Comparison of ENCODE assay signal across 21 cellular contexts in the genomic region with DNA sequence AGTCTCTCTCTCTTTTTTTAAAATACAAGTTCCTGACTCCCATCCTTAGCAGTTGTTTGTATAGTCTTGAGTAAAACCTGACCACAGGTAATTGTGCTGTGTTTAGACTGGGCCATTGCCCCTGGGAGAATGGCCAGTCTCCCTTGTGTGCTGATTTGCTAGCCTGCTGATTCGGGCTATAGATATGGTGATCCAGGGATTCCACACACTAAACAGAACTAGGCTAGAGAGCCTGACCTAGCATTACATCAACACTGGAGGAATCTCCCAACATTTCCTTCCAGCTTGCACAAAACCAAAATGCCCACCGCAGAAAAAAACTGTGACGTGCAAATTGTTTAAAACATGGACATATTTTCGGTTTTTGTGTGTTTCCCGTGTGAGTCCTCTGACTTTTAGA. TPM values are rescaled to one million over a fixed set of nuclear protein-coding genes. Genes with fewer than 3 reads are reported as not detected.
DNase-seq lines count a peak whose midpoint lies in the region; ATAC-seq and TF ChIP-seq lines count a peak whose summit lies in the region.
"Had no signal": no experiment of that assay in that cellular context is flagged by ENCODE, and none has a peak within 500 bp of the region (broad histone marks: within the 10 kb centered on the region; RNA-seq: fewer than 3 reads in every experiment).

No MANE protein-coding gene starts in this region.

- H3K27ac Mint-ChIP-seq in activated T-helper 17 cell treated with anti-CD3 and anti-CD28 coated beads, Interleukin-2, amount 50 U/mL, for 72 hours, result no peak overlapping the region
- H3K27ac Mint-ChIP-seq: activated naive CD8-positive, alpha-beta T cell treated with anti-CD3 and anti-CD28 coated beads for 36 hours; type B pancreatic cell had no signal

- no peaks in the 10 kb centered on the region for H3K27me3 Mint-ChIP-seq in activated T-helper 17 cell treated with anti-CD3 and anti-CD28 coated beads, Interleukin-2, amount 50 U/mL, for 72 hours
- H3K27me3 Mint-ChIP-seq: activated CD4-positive, alpha-beta T cell treated with anti-CD3 and anti-CD28 coated beads for 36 hours; activated naive CD8-positive, alpha-beta T cell treated with anti-CD3 and anti-CD28 coated beads for 36 hours; type B pancreatic cell had no signal

- TF ChIP-seq EP300 in sigmoid colon (IDR thresholded peaks at IDR 0.05), result no peak

- H3K4me3 ChIP-seq in HEK293 (ENCODE audit: low read depth, low read length), result no peak overlapping the region
- no peak overlapping the region for H3K4me3 ChIP-seq in fibroblast of the aortic adventitia (ENCODE audit: low read depth, low read length)
- H3K4me3 ChIP-seq in osteoblast (ENCODE audit: insufficient read depth, low read length), result no peak overlapping the region
- H3K4me3 ChIP-seq in sigmoid colon, result no peak overlapping the region
- no peak overlapping the region for H3K4me3 ChIP-seq in upper lobe of right lung
- H3K4me3 ChIP-seq: breast epithelium, HAP-1, prostate gland had no signal

- peaks cover 54% of the 10 kb centered on the region for H3K79me2 ChIP-seq in osteoblast (ENCODE audit: insufficient read depth, low read length)

- H3K4me2 ChIP-seq in osteoblast (ENCODE audit: insufficient read depth, low read length), result peak overlapping the region; percentile 7

- 0 out of 2 replicates have a peak overlapping the region, but pooled peaks have one; percentile 9 for H3K27ac ChIP-seq in HEK293 (ENCODE audit: extremely low read depth, low read depth, low read length)
- no peak overlapping the region for H3K27ac ChIP-seq in osteoblast (ENCODE audit: low read depth, low read length)
- H3K27ac ChIP-seq in sigmoid colon, result no peak overlapping the region
- no peak overlapping the region for H3K27ac ChIP-seq in upper lobe of right lung
- H3K27ac ChIP-seq: breast epithelium, prostate gland had no signal

- TF ChIP-seq POLR2A in sigmoid colon (IDR thresholded peaks at IDR 0.05), result no peak

- H2AFZ ChIP-seq in osteoblast (ENCODE audit: low read length), result no peak overlapping the region

- peaks cover 97% of the 10 kb centered on the region for H3K36me3 Mint-ChIP-seq in activated T-helper 17 cell treated with anti-CD3 and anti-CD28 coated beads, Interleukin-2, amount 50 U/mL, for 72 hours (ENCODE audit: low read depth)

- H3K4me1 Mint-ChIP-seq in activated T-helper 17 cell treated with anti-CD3 and anti-CD28 coated beads, Interleukin-2, amount 50 U/mL, for 72 hours, result peaks cover 24% of the 10 kb centered on the region

- peaks cover 4% of the 10 kb centered on the region for H3K9me3 Mint-ChIP-seq in activated T-helper 17 cell treated with anti-CD3 and anti-CD28 coated beads, Interleukin-2, amount 50 U/mL, for 72 hours
- H3K9me3 Mint-ChIP-seq: type B pancreatic cell had no signal

- TF ChIP-seq CTCF in HEK293 (tag by site-specific recombination; IDR thresholded peaks at IDR 0.05) (no peak), fibroblast of the aortic adventitia (IDR thresholded peaks at IDR 0.05; ENCODE audit: insufficient read depth, low read length) (no peak), osteoblast (IDR thresholded peaks at IDR 0.05; ENCODE audit: extremely low read depth, low read depth, low read length) (no peak), sigmoid colon (IDR thresholded peaks at IDR 0.05) (no peak), GM13976 (IDR thresholded peaks at IDR 0.05; ENCODE audit: borderline replicate concordance, control extremely low read depth, extremely low read depth, insufficient read depth, missing control alignments) (no peak), upper lobe of right lung (IDR thresholded peaks at IDR 0.05) (no peak)

- in situ Hi-C loops in GM13976 (cut with MboI; ENCODE audit: low sequenced_read_pairs, unreplicated experiment), result no loop called here

- POLR2A ChIA-PET in HEK293 (lab: Yijun Ruan, JAX), result no interaction called here

- no peaks in the 10 kb centered on the region for H4K20me1 ChIP-seq in osteoblast (ENCODE audit: insufficient read depth, low read length)

- no peaks in the 10 kb centered on the region for H3K27me3 ChIP-seq in osteoblast (ENCODE audit: insufficient read depth, low read length)
- no peaks in the 10 kb centered on the region for H3K27me3 ChIP-seq in sigmoid colon
- no peaks in the 10 kb centered on the region for H3K27me3 ChIP-seq in upper lobe of right lung
- H3K27me3 ChIP-seq: breast epithelium had no signal

- H3K36me3 ChIP-seq in HEK293 (ENCODE audit: control insufficient read depth in 2 of 2, insufficient read depth in 1 of 2, low read length in 2 of 2), result no peaks in the 10 kb centered on the region; a peak in 1 of 3 replicates
- no peaks in the 10 kb centered on the region for H3K36me3 ChIP-seq in osteoblast (ENCODE audit: insufficient read depth, low read length)
- H3K36me3 ChIP-seq in sigmoid colon, result no peaks in the 10 kb centered on the region
- no peaks in the 10 kb centered on the region for H3K36me3 ChIP-seq in upper lobe of right lung
- H3K36me3 ChIP-seq: breast epithelium, HAP-1, prostate gland had no signal

- DNase-seq in fibroblast of the aortic adventitia (ENCODE audit: low read depth) (peak; percentile 9), osteoblast (ENCODE audit: insufficient read length, low spot score, missing footprints) (no peak), sigmoid colon (no peak), GM13976 (ENCODE audit: low spot score) (no peak), upper lobe of right lung (no peak)
- DNase-seq: activated CD4-positive, alpha-beta T cell treated with anti-CD3 and anti-CD28 coated beads for 36 hours; activated naive CD8-positive, alpha-beta T cell treated with anti-CD3 and anti-CD28 coated beads for 36 hours; cortex of kidney; NCI-H1105 treated with DMSO at 0.1 percent for 48 hours; NCI-H2107; NCI-H524; stimulated activated CD4-positive, alpha-beta T cell treated with anti-CD3 and anti-CD28 coated beads, Interleukin-4, amount 100 ng/mL, for 24 hours had no signal

- H3K4me1 ChIP-seq in HEK293 (ENCODE audit: control insufficient read depth, insufficient read depth, low read length), result peaks cover 12% of the 10 kb centered on the region; the same call in 1 of the 2 replicates
- peaks cover 9% of the 10 kb centered on the region for H3K4me1 ChIP-seq in osteoblast (ENCODE audit: insufficient read depth, low read length)
- H3K4me1 ChIP-seq in sigmoid colon, result peaks cover 0 to 29% (median 16%) of the 10 kb centered on the region in 4 donors
- peaks cover 13% of the 10 kb centered on the region for H3K4me1 ChIP-seq in upper lobe of right lung
- H3K4me1 ChIP-seq: breast epithelium, prostate gland had no signal

- CTCF ChIA-PET in HEK293 (lab: Yijun Ruan, JAX), result no interaction called here

- H3K9me3 ChIP-seq in HEK293 (ENCODE audit: control insufficient read depth, insufficient read depth, low read depth, low read length) (peaks cover 9% of the 10 kb centered on the region; the same call in 1 of the 2 replicates), osteoblast (ENCODE audit: low read depth, low read length) (no peaks in the 10 kb centered on the region), sigmoid colon (no peaks in the 10 kb centered on the region), upper lobe of right lung (no peaks in the 10 kb centered on the region)
- H3K9me3 ChIP-seq: prostate gland had no signal

- no peak for ATAC-seq in activated T-helper 17 cell treated with anti-CD3 and anti-CD28 coated beads, Interleukin-2, amount 50 U/mL, for 72 hours (replicated peaks)
- ATAC-seq in GM19395 (IDR thresholded peaks at IDR 0.05; ENCODE audit: unreplicated experiment) (no peak), upper lobe of right lung (no peak)
- ATAC-seq: activated CD4-positive, alpha-beta T cell treated with anti-CD3 and anti-CD28 coated beads for 36 hours; HepG2 had no signal

- intact Hi-C loops in sigmoid colon (cut with DNase I), result loop anchor here (5.0 to 10.0 kb wide), 2 partner anchors 184 to 352 kb away; partner anchors contain the start of gene NEXMIF
- intact Hi-C loops in upper lobe of right lung (cut with DNase I), result no loop called here

- H3K4me3 Mint-ChIP-seq in activated T-helper 17 cell treated with anti-CD3 and anti-CD28 coated beads, Interleukin-2, amount 50 U/mL, for 72 hours, result peak overlapping the region; percentile 92
- H3K4me3 Mint-ChIP-seq: neural crest cell, type B pancreatic cell had no signal

- WGBS in sigmoid colon, 2 donors, result 84 to 86% methylated on average over 5 of the region's 5 CpGs

TF ChIP-seq in HEK293, 187 proteins besides CTCF, POLR2A, EP300 and RAD21:
- TF ChIP-seq, protein P1, sequence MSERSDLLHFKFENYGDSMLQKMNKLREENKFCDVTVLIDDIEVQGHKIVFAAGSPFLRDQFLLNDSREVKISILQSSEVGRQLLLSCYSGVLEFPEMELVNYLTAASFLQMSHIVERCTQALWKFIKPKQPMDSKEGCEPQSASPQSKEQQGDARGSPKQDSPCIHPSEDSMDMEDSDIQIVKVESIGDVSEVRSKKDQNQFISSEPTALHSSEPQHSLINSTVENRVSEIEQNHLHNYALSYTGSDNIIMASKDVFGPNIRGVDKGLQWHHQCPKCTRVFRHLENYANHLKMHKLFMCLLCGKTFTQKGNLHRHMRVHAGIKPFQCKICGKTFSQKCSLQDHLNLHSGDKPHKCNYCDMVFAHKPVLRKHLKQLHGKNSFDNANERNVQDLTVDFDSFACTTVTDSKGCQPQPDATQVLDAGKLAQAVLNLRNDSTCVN (tag by site-specific recombination; optimal IDR thresholded peaks at IDR 0.05), result no peak
- TF ChIP-seq ZFHX2 (tag by site-specific recombination; conservative IDR thresholded peaks at IDR 0.05) (no peak), ZNF416 (tag by site-specific recombination; IDR thresholded peaks at IDR 0.05) (no peak)

RNA-seq across cellular contexts. Expression of gene UPRT, which starts 5.1 kb away (rescaled TPM):
- total RNA-seq in activated T-helper 17 cell treated with anti-CD3 and anti-CD28 coated beads, Interleukin-2, amount 50 U/mL, for 72 hours, result 100 to 1,000 TPM in 1 of 2 donors, 10 to 100 TPM in 1; 34.4 to 201 TPM
- total RNA-seq in fibroblast of the aortic adventitia (ENCODE audit: low replicate concordance) (6.8 and 14.0 TPM in 2 replicates), osteoblast (11.5 and 12.3 TPM in 2 replicates), sigmoid colon (10 to 100 TPM; 12.1 to 22.2 (median 16.9) TPM), upper lobe of right lung (19.3 TPM)
- 10 to 100 TPM in 1 of 3 donors, 1 to 10 TPM in 2; 8.4 to 20.3 (median 9.8) TPM for polyA plus RNA-seq in sigmoid colon
